ENCODE assay signal across 23 cellular contexts in genomic region chr17:298791-299450, GRCh38. TPM values are rescaled to one million over a fixed set of nuclear protein-coding genes. Genes with fewer than 3 reads are reported as not detected.
DNase-seq lines count a peak whose midpoint lies in the region; ATAC-seq, FAIRE-seq and TF ChIP-seq lines count a peak whose summit lies in the region.
"Had no signal": no experiment of that assay in that cellular context is flagged by ENCODE, and none has a peak within 500 bp of the region (broad histone marks: within the 10 kb centered on the region; RNA-seq: fewer than 3 reads in every experiment).

No MANE protein-coding gene starts in this region.

- BruUV-seq in Caco-2 (replicated peaks; lab: Mats Ljungman, UMichigan): no TSS peak

- no peak for TF ChIP-seq POLR2A in A549 (IDR thresholded peaks at IDR 0.05; ENCODE audit: low read length)

- DNase-seq in A549 (ENCODE audit: low read depth in 1 of 2, low spot score in 1 of 2) (no peak), epidermal melanocyte (ENCODE audit: insufficient read length, low spot score) (peak; percentile 3), kidney (peak; percentile 91), psoas muscle (peak; percentile 71 to 86), Caco-2 (no peak), medulla oblongata (ENCODE audit: extremely low spot score) (no peak), GM13977 (ENCODE audit: low spot score) (no peak)
- DNase-seq: activated CD4-positive, alpha-beta T cell treated with anti-CD3 and anti-CD28 coated beads, Interleukin-2, amount 10 ng/mL, durations not matched to agents 24 days and 14 days; C1 segment of cervical spinal cord; central memory CD4-positive, alpha-beta T cell; H9; IMR-90; naive thymus-derived CD8-positive, alpha-beta T cell; NCI-H1436 treated with DMSO at 0.1 percent for 48 hours; NCI-H2171 treated with DMSO at 0.1 percent for 48 hours; NCI-H748 treated with DMSO at 0.1 percent for 48 hours; SHP77 treated with DMSO at 0.1 percent for 48 hours had no signal

- no peak for TF ChIP-seq EP300 in A549 (IDR thresholded peaks at IDR 0.05)

- POLR2A ChIA-PET in A549 (lab: Yijun Ruan, JAX): no interaction called here
- POLR2A ChIA-PET in Caco-2 (lab: Charles Lee): no interaction called here

- H3K9me3 ChIP-seq in A549 (no peaks in the 10 kb centered on the region), kidney (ENCODE audit: control insufficient read depth in 1 of 2, low read length in 2 of 2) (no peaks in the 10 kb centered on the region), psoas muscle (no peaks in the 10 kb centered on the region), Caco-2 (no peaks in the 10 kb centered on the region)
- H3K9me3 ChIP-seq: esophagus muscularis mucosa had no signal

- 93% methylated on average over 17 of the region's 17 CpGs for WGBS in A549 (ENCODE audit: missing lambda C conversion rate)
- WGBS in psoas muscle, 3 donors: 55 to 72% (median 64%) methylated on average over 15 to 17 of the region's 17 CpGs

- H3K4me1 Mint-ChIP-seq in Caco-2 (ENCODE audit: low read depth, unreplicated experiment): no peaks in the 10 kb centered on the region
- H3K4me1 Mint-ChIP-seq: activated CD4-positive, alpha-beta T cell treated with anti-CD3 and anti-CD28 coated beads, Interleukin-2, amount 10 ng/mL, durations not matched to agents 24 days and 14 days; memory B cell had no signal

- H3K4me1 ChIP-seq in A549 (no peaks in the 10 kb centered on the region), kidney (ENCODE audit: control insufficient read depth in 1 of 2, insufficient read depth in 1 of 2, low read depth in 1 of 2, low read length in 2 of 2) (peaks cover 0 to 3% of the 10 kb centered on the region in 2 donors), psoas muscle (peaks cover 4% of the 10 kb centered on the region), Caco-2 (no peaks in the 10 kb centered on the region)

- CTCF ChIA-PET in A549 (lab: Yijun Ruan, JAX): interaction anchor here (0.7 kb wide), 1 partner anchor 28 kb away, joined by 3 read pairs; no protein-coding TSS in a partner anchor
- CTCF ChIA-PET in Caco-2 (lab: Charles Lee): no interaction called here

- no peaks in the 10 kb centered on the region for H3K27me3 Mint-ChIP-seq in Caco-2 (ENCODE audit: insufficient read depth, unreplicated experiment)
- H3K27me3 Mint-ChIP-seq: activated CD4-positive, alpha-beta T cell treated with anti-CD3 and anti-CD28 coated beads, Interleukin-2, amount 10 ng/mL, durations not matched to agents 24 days and 14 days had no signal

- H3K27ac ChIP-seq in A549 (no peak overlapping the region), kidney (ENCODE audit: low read depth in 2 of 2, low read length in 2 of 2) (no peak overlapping the region), psoas muscle (no peak overlapping the region)
- H3K27ac ChIP-seq: HL-60 had no signal

- H3K4me3 Mint-ChIP-seq in Caco-2 (ENCODE audit: unreplicated experiment): no peak overlapping the region
- H3K4me3 Mint-ChIP-seq: activated CD4-positive, alpha-beta T cell treated with anti-CD3 and anti-CD28 coated beads, Interleukin-2, amount 10 ng/mL, durations not matched to agents 24 days and 14 days; H9; memory B cell; naive thymus-derived CD8-positive, alpha-beta T cell; stimulated activated memory B cell treated with anti-CD40 and anti-IgM and Interleukin-4, amounts not matched to agents 10 μg/mL and 1 μg/mL and 100 μg/mL, for 72 hours had no signal

- intact Hi-C loops in kidney (cut with DNase I) (no loop called here), psoas muscle (cut with DNase I) (no loop called here), Caco-2 (cut with micrococcal nuclease; ENCODE audit: unreplicated experiment) (no loop called here)

- TF ChIP-seq CTCF in A549 (IDR thresholded peaks at IDR 0.05) (no peak), kidney (IDR thresholded peaks at IDR 0.05; ENCODE audit: borderline replicate concordance, extremely low read depth, insufficient read depth) (no peak), psoas muscle (IDR thresholded peaks at IDR 0.05) (no peak), Caco-2 (IDR thresholded peaks at IDR 0.05; ENCODE audit: insufficient read depth in 1 of 2, low read depth in 1 of 2, low read length in 1 of 2, severe bottlenecking in 1 of 2, unreplicated experiment in 1 of 2) (no peak), GM13977 (IDR thresholded peaks at IDR 0.05; ENCODE audit: extremely low read depth, insufficient read depth, missing control alignments) (no peak)

- H3K4me2 ChIP-seq in A549: no peak overlapping the region

- H3K9me3 Mint-ChIP-seq in Caco-2 (ENCODE audit: unreplicated experiment): no peaks in the 10 kb centered on the region
- H3K9me3 Mint-ChIP-seq: activated CD4-positive, alpha-beta T cell treated with anti-CD3 and anti-CD28 coated beads, Interleukin-2, amount 10 ng/mL, durations not matched to agents 24 days and 14 days; H9; memory B cell; naive thymus-derived CD8-positive, alpha-beta T cell; stimulated activated memory B cell treated with anti-CD40 and anti-IgM and Interleukin-4, amounts not matched to agents 10 μg/mL and 1 μg/mL and 100 μg/mL, for 72 hours had no signal

- peaks cover 21% of the 10 kb centered on the region for H3K36me3 Mint-ChIP-seq in Caco-2 (ENCODE audit: insufficient read depth, unreplicated experiment)

- in situ Hi-C loops in GM13977 (cut with MboI; ENCODE audit: low pct_unique_long_range_greater_than_20kb, low sequenced_read_pairs, unreplicated experiment): no loop called here

- FAIRE-seq in A549 (lab: Jason Lieb, UNC): no peak
- no peak for FAIRE-seq in kidney (lab: Jason Lieb, UNC)
- FAIRE-seq: D721Med had no signal

- H3K36me3 ChIP-seq in kidney (ENCODE audit: control insufficient read depth in 1 of 2, insufficient read depth in 2 of 2, low read length in 2 of 2): peaks cover 0 to 2% of the 10 kb centered on the region in 2 donors
- no peaks in the 10 kb centered on the region for H3K36me3 ChIP-seq in psoas muscle (ENCODE audit: insufficient read depth in 1 of 2, low read depth in 1 of 2)
- H3K36me3 ChIP-seq in Caco-2 (ENCODE audit: control insufficient read depth, insufficient read depth, low read length): no peaks in the 10 kb centered on the region
- H3K36me3 ChIP-seq: esophagus muscularis mucosa had no signal

- H3K27me3 ChIP-seq in psoas muscle (ENCODE audit: insufficient read depth in 3 of 3, low read length in 2 of 3) (no peaks in the 10 kb centered on the region), Caco-2 (replicated peaks; ENCODE audit: control insufficient read depth, insufficient read depth, low read length) (no peaks in the 10 kb centered on the region)

- H3K9ac ChIP-seq in kidney (ENCODE audit: low read length in 2 of 2): no peak overlapping the region

- ATAC-seq in A549 (no peak), psoas muscle (peak; percentile 33 to 66 (median 42)), GM18511 (IDR thresholded peaks at IDR 0.05; ENCODE audit: unreplicated experiment) (no peak)
- ATAC-seq: naive thymus-derived CD8-positive, alpha-beta T cell; stimulated activated memory B cell treated with anti-CD40 and anti-IgM and Interleukin-4, amounts not matched to agents 10 μg/mL and 1 μg/mL and 100 μg/mL, for 72 hours had no signal

- TF ChIP-seq RAD21 in A549 (conservative IDR thresholded peaks at IDR 0.05 in 1 of 2, IDR thresholded peaks at IDR 0.05 in 1 of 2): no peak

- no peak overlapping the region for H3K27ac Mint-ChIP-seq in Caco-2 (ENCODE audit: unreplicated experiment)
- H3K27ac Mint-ChIP-seq: activated CD4-positive, alpha-beta T cell treated with anti-CD3 and anti-CD28 coated beads, Interleukin-2, amount 10 ng/mL, durations not matched to agents 24 days and 14 days; H9; memory B cell; stimulated activated memory B cell treated with anti-CD40 and anti-IgM and Interleukin-4, amounts not matched to agents 10 μg/mL and 1 μg/mL and 100 μg/mL, for 72 hours had no signal

- no peak overlapping the region for H3K4me3 ChIP-seq in A549
- no peak overlapping the region for H3K4me3 ChIP-seq in kidney (ENCODE audit: low read length in 2 of 2)
- no peak overlapping the region for H3K4me3 ChIP-seq in psoas muscle
- no peak overlapping the region for H3K4me3 ChIP-seq in Caco-2 (ENCODE audit: low read depth, low read length)
- H3K4me3 ChIP-seq: esophagus muscularis mucosa had no signal

TF ChIP-seq in A549, 52 proteins besides CTCF, POLR2A, EP300 and RAD21:
- no peak for TF ChIP-seq BCL3 (IDR thresholded peaks at IDR 0.05)
- TF ChIP-seq NR3C1 (IDR thresholded peaks at IDR 0.05): no peak
- TF ChIP-seq CEBPB (IDR thresholded peaks at IDR 0.05): no peak
- no peak for TF ChIP-seq ZC3H11A (IDR thresholded peaks at IDR 0.05)
- TF ChIP-seq FOSL2 (IDR thresholded peaks at IDR 0.05): no peak
- no peak for TF ChIP-seq FOSL2 (CRISPR knock-in tag; IDR thresholded peaks at IDR 0.05)
- TF ChIP-seq ZFP36 (IDR thresholded peaks at IDR 0.05; ENCODE audit: borderline replicate concordance, partially characterized antibody): peak; percentile 18
- TF ChIP-seq RARB (CRISPR knock-in tag; IDR thresholded peaks at IDR 0.05): no peak

RNA-seq across cellular contexts. Expression of gene RPH3AL, which starts 53.7 kb away (rescaled TPM):
- polyA plus RNA-seq in A549 (2011; rRNA removed): 29.6 and 31.1 TPM in 2 replicates
- polyA plus RNA-seq in A549 (2012; cell fraction: cytosol; rRNA removed): 18.3 and 24.8 TPM in 2 replicates
- polyA plus RNA-seq in A549 (2012; cell fraction: nucleus; rRNA removed): 36.1 and 36.4 TPM in 2 replicates
- polyA plus RNA-seq in A549 (2017; fragmentation: RNase III; extraction: RNeasy Plus Mini Kit Qiagen cat#74134 plus additional on column Dnase treatment): 20.0 to 27.4 TPM (median 23.3 TPM) in 3 replicates
- 71.4 and 90.3 TPM in 2 replicates for polyA minus RNA-seq in A549 (2011; rRNA and poly(A)+ RNA removed)
- 55.9 TPM for total RNA-seq in kidney
- 18.1 TPM for polyA plus RNA-seq in kidney (ENCODE audit: insufficient read depth, low read depth, low replicate concordance)
- 10 to 100 TPM in 1 of 4 donors, 1 to 10 TPM in 3; 5.7 to 18.5 (median 9.8) TPM for total RNA-seq in psoas muscle
- polyA plus RNA-seq in psoas muscle: 10 to 100 TPM in 1 of 3 donors, 1 to 10 TPM in 2; 3.7 to 11.8 (median 6.3) TPM
- 36.0 and 37.0 TPM in 2 replicates for total RNA-seq in Caco-2 (2022)

Comparison
In these comparisons a context has a peak if more than half of its experiments do, and no peak if none do; other contexts are left out.
1. ATAC-seq: peak in psoas muscle (4 of 4); none in A549 (0 of 2) and GM18511 (single experiment).
2. DNase-seq: peak in epidermal melanocyte (single experiment), kidney (single experiment) and psoas muscle (2 of 2); none in A549 (0 of 2), Caco-2 (0 of 2), medulla oblongata (single experiment) and GM13977 (single experiment).